ENCODE assay signal across 8 cellular contexts in genomic region chr19:43779820-43780219, GRCh38. TPM values are rescaled to one million over a fixed set of nuclear protein-coding genes. Genes with fewer than 3 reads are reported as not detected.
DNase-seq lines count a peak whose midpoint lies in the region; TF ChIP-seq lines count a peak whose summit lies in the region.

No MANE protein-coding gene starts in this region.

- no peak overlapping the region for H2AFZ ChIP-seq in OCI-LY3 (ENCODE audit: low read depth, low read length)

- H3K4me3 ChIP-seq in OCI-LY3 (ENCODE audit: low read length) (peak overlapping the region; percentile 92), cardiac fibroblast (replicated peaks in 1 of 2; ENCODE audit: low read depth in 2 of 2, low read length in 2 of 2) (no peak overlapping the region), stomach (peak overlapping the region; percentile 19 to 38 (median 31))

- H4K20me1 ChIP-seq in OCI-LY3 (ENCODE audit: insufficient read depth, low read length): peaks cover 49% of the 10 kb centered on the region

- no peak for TF ChIP-seq EP300 in stomach (IDR thresholded peaks at IDR 0.05)

- H3K4me1 ChIP-seq in OCI-LY3 (ENCODE audit: low read length) (peaks cover 61% of the 10 kb centered on the region), stomach (peaks cover 35 to 96% (median 48%) of the 10 kb centered on the region in 4 donors)

- H3K27ac ChIP-seq in OCI-LY3 (ENCODE audit: low read length) (peak overlapping the region; percentile 83), stomach (peak overlapping the region; percentile 74 to 90 (median 82))

- intact Hi-C loops in stomach (cut with DNase I; ENCODE audit: low total_unique reads): loop anchor here (5.0 kb wide), 1 partner anchor 33 kb away; no protein-coding TSS in a partner anchor

- peak overlapping the region; percentile 99 for H3K4me2 ChIP-seq in OCI-LY3 (ENCODE audit: low read length)

- peak; percentile 61 for DNase-seq in SIG-M5 treated with dmso at 0.1 percent for 504 hours (lab: John Stamatoyannopoulos, UW; ENCODE audit: unreplicated experiment)
- no peak for DNase-seq in SIG-M5 (lab: John Stamatoyannopoulos, UW)
- no peak for DNase-seq in cardiac fibroblast (ENCODE audit: low read depth in 2 of 2)
- DNase-seq in stomach: no peak
- DNase-seq in HuH-7 (ENCODE audit: low spot score): no peak
- DNase-seq in hypothalamus (lab: John Stamatoyannopoulos, UW): no peak
- no peak for DNase-seq in C1 segment of cervical spinal cord (lab: John Stamatoyannopoulos, UW)

- TF ChIP-seq CTCF in OCI-LY3 (IDR thresholded peaks at IDR 0.05; ENCODE audit: low read depth, low read length) (peak; percentile 63), cardiac fibroblast (IDR thresholded peaks at IDR 0.05; ENCODE audit: low read depth, low read length) (peak; percentile 3), stomach (IDR thresholded peaks at IDR 0.05) (peak in 1 of 7 experiments; percentile 18)

- H3K79me2 ChIP-seq in OCI-LY3 (ENCODE audit: low read length): peaks cover 68% of the 10 kb centered on the region

- H3K27me3 ChIP-seq in OCI-LY3 (ENCODE audit: low read depth, low read length) (no peaks in the 10 kb centered on the region), stomach (peaks cover 0 to 59% (median 0%) of the 10 kb centered on the region in 3 donors)

- TF ChIP-seq POLR2A in stomach (IDR thresholded peaks at IDR 0.05): no peak

- H3K36me3 ChIP-seq in OCI-LY3 (replicated peaks; ENCODE audit: low read depth, low read length) (peaks cover 33% of the 10 kb centered on the region), stomach (no peaks in the 10 kb centered on the region)

- peak overlapping the region; percentile 97 for H3K9ac ChIP-seq in OCI-LY3 (ENCODE audit: low read length)

- 15 to 35% (median 16%) methylated on average over 3 of the region's 3 CpGs for WGBS in stomach, 5 donors

- H3K9me3 ChIP-seq in OCI-LY3 (ENCODE audit: insufficient read depth, low read length) (no peaks in the 10 kb centered on the region), stomach (no peaks in the 10 kb centered on the region)

RNA-seq across cellular contexts. Expression of gene KCNN4, which starts 1.0 kb away (rescaled TPM):
- 100 to 1,000 TPM in 1 of 5 donors, 10 to 100 TPM in 3, 1 to 10 TPM in 1; 3.1 to 222 (median 32.7) TPM for total RNA-seq in stomach
- polyA plus RNA-seq in stomach: 10 to 100 TPM in 1 of 3 donors, 1 to 10 TPM in 2; 7.6 to 22.4 (median 8.6) TPM

RNA-seq across cellular contexts. Expression of gene LYPD5, which starts 22.4 kb away (rescaled TPM):
- total RNA-seq in stomach: under 1 TPM in 1 of 5 donors, not detected in 4; 0.43 TPM
- 1 to 10 TPM in 2 of 3 donors, under 1 TPM in 1; 0.61 to 3.9 (median 2.6) TPM for polyA plus RNA-seq in stomach

RNA-seq across cellular contexts. Expression of gene SMG9, which starts 25.1 kb away (rescaled TPM):
- 10 to 100 TPM in 3 of 5 donors, 1 to 10 TPM in 2; 3.5 to 59.4 (median 11.3) TPM for total RNA-seq in stomach
- 10 to 100 TPM; 11.8 to 27.9 (median 22.1) TPM for polyA plus RNA-seq in stomach

RNA-seq across cellular contexts. Expression of gene ZNF283, which starts 47.3 kb away (rescaled TPM):
- total RNA-seq in stomach: 10 to 100 TPM in 2 of 5 donors, 1 to 10 TPM in 2, not detected in 1; 4.2 to 46.6 (median 7.8) TPM
- polyA plus RNA-seq in stomach: 1 to 10 TPM in 2 of 3 donors, under 1 TPM in 1; 0.61 to 2.2 (median 1.3) TPM

Comparison
In these comparisons a context has a peak if more than half of its experiments do, and no peak if none do; other contexts are left out.
1. H3K4me3 ChIP-seq: peak in OCI-LY3 (single experiment) and stomach (4 of 4); none in cardiac fibroblast (0 of 2).